Comparison of ENCODE assay signal across 19 cellular contexts in the genomic region with DNA sequence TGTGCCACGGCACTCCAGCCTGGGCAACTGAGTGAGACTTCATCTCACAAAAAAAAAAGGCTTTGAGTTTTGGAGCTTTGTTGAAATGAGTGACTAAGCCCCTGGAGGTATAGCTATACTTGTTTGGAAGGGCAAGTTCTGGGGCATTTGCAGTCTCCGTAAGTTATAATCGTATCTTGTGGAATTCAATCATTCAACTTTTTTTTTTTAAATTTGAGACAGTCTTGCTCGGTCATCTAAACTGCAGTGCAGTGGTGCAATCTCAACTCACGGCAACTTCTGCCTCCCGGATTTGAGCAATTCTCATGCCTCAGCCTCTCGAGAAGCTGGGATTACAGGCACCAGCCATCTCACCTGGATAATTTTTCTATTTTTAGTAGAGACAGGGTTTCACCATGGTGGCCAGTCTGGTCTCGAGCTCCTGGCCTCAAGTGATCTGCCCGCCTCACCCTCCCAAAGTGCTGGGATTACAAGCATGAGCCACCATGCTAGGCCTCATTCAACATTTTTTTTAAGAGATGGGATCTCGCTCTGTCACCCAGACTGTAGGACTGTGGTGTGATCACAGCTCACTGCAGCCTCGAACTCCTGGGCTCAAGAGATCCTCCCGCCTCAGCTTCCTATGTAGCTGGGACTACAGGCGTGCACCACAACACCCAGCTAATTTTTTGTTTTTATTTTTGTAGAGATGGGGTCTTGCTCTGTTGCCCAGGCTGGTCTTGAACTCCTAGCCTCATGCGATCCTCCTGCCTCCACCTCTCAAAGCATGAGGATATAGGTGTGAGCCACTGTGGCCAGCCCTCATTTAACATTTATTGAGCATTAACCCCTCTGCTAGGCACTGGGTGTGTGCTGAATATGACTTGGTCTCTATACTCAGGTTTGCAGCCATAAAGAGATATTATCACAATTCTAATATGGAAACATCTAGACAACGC.
DNase-seq lines count a peak whose midpoint lies in the region; ATAC-seq, FAIRE-seq and TF ChIP-seq lines count a peak whose summit lies in the region.
"Had no signal": no experiment of that assay in that cellular context is flagged by ENCODE, and none has a peak within 500 bp of the region (broad histone marks: within the 10 kb centered on the region; RNA-seq: fewer than 3 reads in every experiment).

No MANE protein-coding gene starts in this region.

- H2AK9ac ChIP-seq in IMR-90 (replicated peaks; ENCODE audit: low read depth, low read length, poor library complexity), result peak overlapping the region; percentile 0

- H2AFZ ChIP-seq in IMR-90 (replicated peaks; ENCODE audit: low read length, poor library complexity), result no peak overlapping the region
- H2AFZ ChIP-seq in K562 (ENCODE audit: low read depth, low read length), result peak overlapping the region; percentile 64
- H2AFZ ChIP-seq in mesenchymal stem cell (ENCODE audit: low read depth, low read length), result no peak overlapping the region

- H3K36me3 ChIP-seq in IMR-90 (ENCODE audit: control insufficient read depth, insufficient read depth, low read length), result no peaks in the 10 kb centered on the region
- no peaks in the 10 kb centered on the region for H3K36me3 ChIP-seq in K562 (ENCODE audit: control insufficient read depth, insufficient read depth, low read length)
- no peaks in the 10 kb centered on the region for H3K36me3 ChIP-seq in mesenchymal stem cell (ENCODE audit: control insufficient read depth in 1 of 2, insufficient read depth in 2 of 2, low read depth in 1 of 2, low read length in 2 of 2)
- H3K36me3 ChIP-seq: pancreas had no signal

- peak overlapping the region; percentile 94 for H2BK120ac ChIP-seq in IMR-90 (ENCODE audit: low read depth, low read length)
- peak overlapping the region; percentile 71 for H2BK120ac ChIP-seq in mesenchymal stem cell (ENCODE audit: low read depth, low read length)

- H3K79me1 ChIP-seq in IMR-90 (ENCODE audit: low read depth in 1 of 2, low read length in 2 of 2) (no peaks in the 10 kb centered on the region), mesenchymal stem cell (replicated peaks; ENCODE audit: low read length, poor library complexity, severe bottlenecking) (no peaks in the 10 kb centered on the region)

- no peak for TF ChIP-seq EP300 in K562 (IDR thresholded peaks at IDR 0.05; ENCODE audit: low read length)

- peak overlapping the region; percentile 31 for H2AK5ac ChIP-seq in IMR-90 (ENCODE audit: low read depth, low read length)
- peak overlapping the region; percentile 87 for H2AK5ac ChIP-seq in mesenchymal stem cell (ENCODE audit: low read length, severe bottlenecking)

- H3K4me3 Mint-ChIP-seq in type B pancreatic cell, result peak overlapping the region; percentile 17
- H3K4me3 Mint-ChIP-seq: activated naive CD4-positive, alpha-beta T cell treated with anti-CD3 and anti-CD28 coated beads for 36 hours; dendritic cell treated with granulocyte-macrophage colony-stimulating factor and Interleukin-4, amounts not matched to agents 40 ng/mL and 50 ng/mL, for 4 days; naive B cell had no signal

- H4K20me1 ChIP-seq in IMR-90 (ENCODE audit: insufficient read depth, low read length) (no peaks in the 10 kb centered on the region), K562 (replicated peaks; ENCODE audit: control insufficient read depth, insufficient read depth, low read length) (no peaks in the 10 kb centered on the region)

- no peaks in the 10 kb centered on the region for H3K79me2 ChIP-seq in K562 (ENCODE audit: control insufficient read depth, insufficient read depth, low read length)

- H2BK5ac ChIP-seq in IMR-90 (ENCODE audit: low read depth, low read length, poor library complexity, severe bottlenecking), result peak overlapping the region; percentile 72
- peak overlapping the region; percentile 59 for H2BK5ac ChIP-seq in mesenchymal stem cell (ENCODE audit: low read depth, low read length, poor library complexity, severe bottlenecking)

- CTCF ChIA-PET in IMR-90 (lab: Yijun Ruan, JAX) (interaction anchor here (0.7 kb wide), 1 partner anchor 214 kb away, joined by 4 read pairs; no protein-coding TSS in a partner anchor), K562 (lab: Yijun Ruan, JAX; ENCODE audit: low intra/inter-chr PET ratio) (interaction anchor here (0.6 kb wide), 1 partner anchor 251 kb away, joined by 5 read pairs; no protein-coding TSS in a partner anchor)

- H3K4me1 Mint-ChIP-seq in type B pancreatic cell (ENCODE audit: unreplicated experiment), result peaks cover 37% of the 10 kb centered on the region
- H3K4me1 Mint-ChIP-seq: naive B cell had no signal

- 0 out of 2 replicates have a peak overlapping the region, but pooled peaks have one; percentile 28 for H3K56ac ChIP-seq in IMR-90 (ENCODE audit: extremely low read depth, insufficient read depth, low read length)

- no peak for DNase-seq in IMR-90
- DNase-seq in K562 (ENCODE audit: extremely low read depth in 1 of 4, low spot score in 3 of 4), result no peak
- DNase-seq in mesenchymal stem cell, result no peak
- no peak for DNase-seq in type B pancreatic cell (ENCODE audit: extremely low spot score, unreplicated experiment)
- no peak for DNase-seq in kidney tubule cell (ENCODE audit: low spot score)
- no peak for DNase-seq in kidney glomerular epithelial cell (lab: John Stamatoyannopoulos, UW)
- DNase-seq: activated CD4-positive, alpha-beta T cell treated with anti-CD3 and anti-CD28 coated beads, Interleukin-2, amount 50 U/mL, for 4 hours; activated naive CD4-positive, alpha-beta T cell treated with anti-CD3 and anti-CD28 coated beads for 36 hours; activated T-cell treated with anti-CD3 and anti-CD28 coated beads for 4 hours; naive B cell; NCI-H446 treated with DMSO at 0.1 percent for 48 hours; stimulated activated CD4-positive, alpha-beta T cell treated with anti-CD3 and anti-CD28 coated beads, Interleukin-4, amount 100 ng/mL, for 24 hours; T-helper 1 cell had no signal

- H3K4me1 ChIP-seq in IMR-90 (ENCODE audit: control insufficient read depth, insufficient read depth, low read length) (peaks cover 12% of the 10 kb centered on the region), K562 (replicated peaks in 1 of 2; ENCODE audit: control insufficient read depth in 2 of 2, insufficient read depth in 2 of 2, low read length in 2 of 2) (peaks cover 24 to 26% of the 10 kb centered on the region in 2 experiments), mesenchymal stem cell (ENCODE audit: control insufficient read depth, insufficient read depth, low read depth, low read length) (peaks cover 14% of the 10 kb centered on the region)
- H3K4me1 ChIP-seq: pancreas had no signal

- TF ChIP-seq POLR2A in IMR-90 (IDR thresholded peaks at IDR 0.05; ENCODE audit: low read depth, low read length) (no peak), K562 (conservative IDR thresholded peaks at IDR 0.05) (no peak)

- in situ Hi-C loops in IMR-90 (cut with MboI; ENCODE audit: low sequenced_read_pairs), result no loop called here
- in situ Hi-C loops in K562 (cut with MboI), result no loop called here

- no peak overlapping the region for H3K4me3 ChIP-seq in IMR-90 (ENCODE audit: insufficient read depth, low read depth, low read length)
- H3K4me3 ChIP-seq in K562, result no peak overlapping the region
- no peak overlapping the region for H3K4me3 ChIP-seq in mesenchymal stem cell (ENCODE audit: insufficient read depth in 1 of 2, low read depth in 1 of 2, low read length in 2 of 2)
- H3K4me3 ChIP-seq: pancreas, skin epidermis had no signal

- H3K27ac Mint-ChIP-seq in type B pancreatic cell, result peak overlapping the region; percentile 85
- H3K27ac Mint-ChIP-seq: activated naive CD4-positive, alpha-beta T cell treated with anti-CD3 and anti-CD28 coated beads for 36 hours; dendritic cell treated with granulocyte-macrophage colony-stimulating factor and Interleukin-4, amounts not matched to agents 40 ng/mL and 50 ng/mL, for 4 days had no signal

- H3K23ac ChIP-seq in IMR-90 (ENCODE audit: low read depth, low read length) (peak overlapping the region; percentile 3; the same call in 1 of the 2 replicates), mesenchymal stem cell (ENCODE audit: low read length in 2 of 2) (peak overlapping the region in 1 of 2 experiments; percentile 90)

- peaks cover 2% of the 10 kb centered on the region; the same call in 1 of the 2 replicates for H3K9me3 ChIP-seq in IMR-90 (ENCODE audit: control insufficient read depth, insufficient read depth, low read length)
- peaks cover 2% of the 10 kb centered on the region; the same call in 1 of the 2 replicates for H3K9me3 ChIP-seq in K562 (replicated peaks; ENCODE audit: control insufficient read depth, insufficient read depth, low read depth, low read length)
- H3K9me3 ChIP-seq in mesenchymal stem cell (ENCODE audit: control insufficient read depth, low read length), result peaks cover 7% of the 10 kb centered on the region
- H3K9me3 ChIP-seq: pancreas had no signal

- peak overlapping the region; percentile 94 to 97 for H2BK12ac ChIP-seq in mesenchymal stem cell (ENCODE audit: low read length in 2 of 2)

- no peaks in the 10 kb centered on the region for H3K9me3 Mint-ChIP-seq in type B pancreatic cell

- H4K8ac ChIP-seq in IMR-90 (ENCODE audit: low read depth in 2 of 2, low read length in 2 of 2) (peak overlapping the region; percentile 25 to 74), mesenchymal stem cell (ENCODE audit: low read length) (peak overlapping the region; percentile 93)

- no TSS peak for BruUV-seq in IMR-90 (replicated peaks; lab: Mats Ljungman, UMichigan)
- no TSS peak for BruUV-seq in K562 (replicated peaks; lab: Mats Ljungman, UMichigan)

- H3K4ac ChIP-seq in IMR-90 (ENCODE audit: low read depth, low read length), result peak overlapping the region; percentile 66
- H3K4ac ChIP-seq in mesenchymal stem cell (ENCODE audit: low read depth in 1 of 2, low read length in 2 of 2), result peak overlapping the region in 1 of 2 experiments; percentile 24

- H3K27me3 ChIP-seq in IMR-90 (ENCODE audit: control insufficient read depth, insufficient read depth, low read length), result no peaks in the 10 kb centered on the region
- H3K27me3 ChIP-seq in K562 (ENCODE audit: control insufficient read depth in 2 of 2, insufficient read depth in 2 of 2, low read length in 2 of 2), result no peaks in the 10 kb centered on the region
- no peaks in the 10 kb centered on the region for H3K27me3 ChIP-seq in mesenchymal stem cell (ENCODE audit: control insufficient read depth in 1 of 2, insufficient read depth in 1 of 2, low read length in 2 of 2)
- H3K27me3 ChIP-seq: pancreas had no signal

- H2BK20ac ChIP-seq in IMR-90 (ENCODE audit: low read depth, low read length), result peak overlapping the region; percentile 66

- H3K27me3 Mint-ChIP-seq in type B pancreatic cell, result peaks cover 11% of the 10 kb centered on the region
- H3K27me3 Mint-ChIP-seq: dendritic cell treated with granulocyte-macrophage colony-stimulating factor and Interleukin-4, amounts not matched to agents 40 ng/mL and 50 ng/mL, for 4 days had no signal

- dilution Hi-C loops in IMR-90 (cut with HindIII; ENCODE audit: low sequenced_read_pairs, unreplicated experiment), result no loop called here

- no peak for TF ChIP-seq CTCF in IMR-90 (conservative IDR thresholded peaks at IDR 0.05; ENCODE audit: low read depth, low read length)
- no peak for TF ChIP-seq CTCF in K562 (IDR thresholded peaks at IDR 0.05 in 2 of 3, conservative IDR thresholded peaks at IDR 0.05 in 1 of 3; ENCODE audit: insufficient read depth in 2 of 3, low read depth in 1 of 3, low read length in 3 of 3)
- TF ChIP-seq CTCF in type B pancreatic cell (conservative IDR thresholded peaks at IDR 0.05), result no peak

- ATAC-seq in IMR-90 (ENCODE audit: low read depth) (no peak), K562 (no peak), GM19395 (IDR thresholded peaks at IDR 0.05; ENCODE audit: unreplicated experiment) (no peak)

- H4K91ac ChIP-seq in IMR-90 (ENCODE audit: insufficient read depth, low read depth, low read length) (peak overlapping the region; percentile 75; the same call in 1 of the 2 replicates), mesenchymal stem cell (ENCODE audit: low read length) (peak overlapping the region; percentile 83)

- H2BK15ac ChIP-seq in IMR-90 (ENCODE audit: low read depth, low read length), result peak overlapping the region; percentile 67; the same call in 2 of the 3 replicates
- no peak overlapping the region for H2BK15ac ChIP-seq in mesenchymal stem cell (ENCODE audit: low read depth, poor library complexity, severe bottlenecking)

- H3K9me1 ChIP-seq in IMR-90 (ENCODE audit: insufficient read depth, low read length) (0 out of 2 replicates have a peak, but pooled peaks cover 3% of the 10 kb centered on the region), K562 (ENCODE audit: control insufficient read depth, insufficient read depth, low read length) (no peaks in the 10 kb centered on the region)

- H3K14ac ChIP-seq in IMR-90 (replicated peaks; ENCODE audit: low read depth, low read length) (peak overlapping the region; percentile 7; the same call in 1 of the 2 replicates), mesenchymal stem cell (ENCODE audit: low read length in 2 of 2) (no peak overlapping the region)

- H3K36me3 Mint-ChIP-seq in type B pancreatic cell, result peaks cover 4% of the 10 kb centered on the region
- H3K36me3 Mint-ChIP-seq: brain, naive B cell had no signal

- H3K9ac ChIP-seq in IMR-90 (ENCODE audit: low read depth, low read length), result no peak overlapping the region; the same call in 1 of the 2 replicates
- no peak overlapping the region for H3K9ac ChIP-seq in K562 (ENCODE audit: insufficient read depth in 1 of 2, low read depth in 2 of 2, low read length in 2 of 2)
- peak overlapping the region; percentile 69 for H3K9ac ChIP-seq in mesenchymal stem cell (ENCODE audit: low read length)

- H3K27ac ChIP-seq in IMR-90 (ENCODE audit: insufficient read depth, low read length) (peak overlapping the region; percentile 64), K562 (ENCODE audit: extremely low read depth, low read depth, low read length) (no peak overlapping the region), mesenchymal stem cell (ENCODE audit: low read length, poor library complexity, severe bottlenecking) (peak overlapping the region; percentile 94)
- H3K27ac ChIP-seq: pancreas had no signal

- H3K4me2 ChIP-seq in IMR-90 (ENCODE audit: low read depth, low read length) (peak overlapping the region; percentile 7; the same call in 1 of the 2 replicates), K562 (ENCODE audit: insufficient read depth, low read length) (no peak overlapping the region), mesenchymal stem cell (ENCODE audit: low read length, poor library complexity, severe bottlenecking) (no peak overlapping the region)

- POLR2A ChIA-PET in IMR-90 (lab: Charles Lee; ENCODE audit: unreplicated experiment), result no interaction called here
- POLR2A ChIA-PET in K562 (lab: Yijun Ruan, JAX), result interaction anchor here (0.6 to 0.7 kb wide), 2 partner anchors 237 to 426 kb away, joined by 3 to 4 read pairs; no protein-coding TSS in a partner anchor

- WGBS in IMR-90 (ENCODE audit: extremely low coverage in 2 of 2, insufficient read length in 1 of 2), 2 experiments, result no CpG with 5 or more reads among the region's 15 CpGs
- WGBS in K562 (ENCODE audit: insufficient coverage, low coverage, missing lambda C conversion rate), result 79% methylated on average over 15 of the region's 15 CpGs
- 98% methylated on average over 12 of the region's 15 CpGs for WGBS in mesenchymal stem cell

- H4K5ac ChIP-seq in IMR-90 (ENCODE audit: low read depth, low read length), result peak overlapping the region; percentile 29

- FAIRE-seq in K562 (lab: Jason Lieb, UNC), result no peak
- FAIRE-seq: GM12891, pancreas had no signal

- intact Hi-C loops in IMR-90 (cut with micrococcal nuclease), result loop anchor here (1.0 to 10.0 kb wide), 5 partner anchors 9 to 428 kb away; partner anchors contain the start of gene MED13L
- intact Hi-C loops in K562 (cut with micrococcal nuclease), result loop anchor here (5.0 kb wide), 1 partner anchor 143 kb away; no protein-coding TSS in a partner anchor

- TF ChIP-seq RAD21 in IMR-90 (IDR thresholded peaks at IDR 0.05; ENCODE audit: low read length) (no peak), K562 (CRISPR knock-in tag; conservative IDR thresholded peaks at IDR 0.05 in 1 of 2, IDR thresholded peaks at IDR 0.05 in 1 of 2) (no peak)

- H3K18ac ChIP-seq in IMR-90 (ENCODE audit: low read depth, low read length), result peak overlapping the region; percentile 55; the same call in 1 of the 2 replicates
- peak overlapping the region; percentile 91 to 96 for H3K18ac ChIP-seq in mesenchymal stem cell (ENCODE audit: low read depth in 1 of 2, low read length in 2 of 2)
